In the genomic region with DNA sequence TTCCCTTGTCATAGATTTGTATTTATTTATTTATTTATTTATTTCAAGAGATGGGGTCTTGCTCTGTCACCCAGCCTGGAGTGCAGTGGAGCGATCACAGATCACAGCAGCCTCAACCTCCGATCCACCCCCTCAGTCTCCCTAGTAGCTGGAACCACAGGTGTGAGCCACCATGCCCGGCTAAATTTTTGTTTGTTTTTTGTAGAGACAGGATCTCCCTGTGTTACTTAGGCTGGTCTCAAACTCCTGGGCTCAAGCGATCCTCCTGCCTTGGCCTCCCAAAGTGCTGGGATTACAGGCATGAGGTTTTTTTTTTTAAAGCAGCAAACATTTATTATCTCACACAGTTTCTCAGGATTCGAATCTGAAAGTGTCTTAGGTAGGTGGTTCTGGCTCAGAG, we compare ENCODE assay signal across 24 cellular contexts. TPM values are rescaled to one million over a fixed set of nuclear protein-coding genes. Genes with fewer than 3 reads are reported as not detected.
DNase-seq lines count a peak whose midpoint lies in the region; ATAC-seq and TF ChIP-seq lines count a peak whose summit lies in the region.
"Had no signal": no experiment of that assay in that cellular context is flagged by ENCODE, and none has a peak within 500 bp of the region (broad histone marks: within the 10 kb centered on the region; RNA-seq: fewer than 3 reads in every experiment).

No MANE protein-coding gene starts in this region.

- H3K27me3 ChIP-seq in Loucy (ENCODE audit: insufficient read depth, low read length, poor library complexity, severe bottlenecking) (no peaks in the 10 kb centered on the region), neural progenitor cell (peaks cover 16% of the 10 kb centered on the region)

- peak overlapping the region; percentile 94 for H3K4me2 ChIP-seq in Loucy (ENCODE audit: low read depth, low read length, poor library complexity, severe bottlenecking)
- peak overlapping the region; percentile 21 for H3K4me2 ChIP-seq in neural progenitor cell

- H3F3A ChIP-seq in Loucy (ENCODE audit: low read depth) (0 out of 2 replicates have a peak, but pooled peaks cover 4% of the 10 kb centered on the region), neural progenitor cell (ENCODE audit: low read depth) (peaks cover 20% of the 10 kb centered on the region)

- intact Hi-C loops in left ventricle myocardium superior (cut with micrococcal nuclease), result no loop called here

- no peaks in the 10 kb centered on the region for H3K27me3 Mint-ChIP-seq in activated naive CD4-positive, alpha-beta T cell treated with anti-CD3 and anti-CD28 coated beads, Interleukin-2, amount 50 U/mL, for 24 hours
- H3K27me3 Mint-ChIP-seq in activated T-helper 17 cell treated with anti-CD3 and anti-CD28 coated beads, Interleukin-2, amount 50 U/mL, for 72 hours, result no peaks in the 10 kb centered on the region
- peaks cover 8% of the 10 kb centered on the region for H3K27me3 Mint-ChIP-seq in neural progenitor cell (ENCODE audit: insufficient read depth, low read depth)
- H3K27me3 Mint-ChIP-seq: activated naive CD8-positive, alpha-beta T cell treated with anti-CD3 and anti-CD28 coated beads for 36 hours; CD4-positive, alpha-beta T cell; IgD-negative memory B cell had no signal

- H3K4me3 ChIP-seq in Loucy (ENCODE audit: low read length, poor library complexity, severe bottlenecking) (peak overlapping the region; percentile 88), neural progenitor cell (no peak overlapping the region)

- peak overlapping the region; percentile 51 for H3K27ac Mint-ChIP-seq in activated naive CD4-positive, alpha-beta T cell treated with anti-CD3 and anti-CD28 coated beads, Interleukin-2, amount 50 U/mL, for 24 hours
- H3K27ac Mint-ChIP-seq in activated naive CD4-positive, alpha-beta T cell treated with anti-CD3 and anti-CD28 coated beads, Interleukin-2, amount 50 U/mL, for 72 hours, result no peak overlapping the region
- H3K27ac Mint-ChIP-seq in activated T-helper 17 cell treated with anti-CD3 and anti-CD28 coated beads, Interleukin-2, amount 50 U/mL, for 72 hours, result no peak overlapping the region
- no peak overlapping the region for H3K27ac Mint-ChIP-seq in neural progenitor cell
- H3K27ac Mint-ChIP-seq: activated naive CD8-positive, alpha-beta T cell treated with anti-CD3 and anti-CD28 coated beads for 36 hours; CD4-positive, alpha-beta T cell; H9; IgD-negative memory B cell; progenitor cell of endocrine pancreas; stimulated activated effector memory CD8-positive, alpha-beta T cell treated with anti-CD3 and anti-CD28 coated beads, Interleukin-12 subunit alpha, Interleukin-12 subunit beta, amount 100 ng/mL, for 72 hours had no signal

- no peak overlapping the region for H2AFZ ChIP-seq in Loucy (ENCODE audit: low read length)
- H2AFZ ChIP-seq in neural progenitor cell (replicated peaks), result no peak overlapping the region

- H3K9me3 Mint-ChIP-seq in activated naive CD4-positive, alpha-beta T cell treated with anti-CD3 and anti-CD28 coated beads, Interleukin-2, amount 50 U/mL, for 24 hours, result no peaks in the 10 kb centered on the region
- no peaks in the 10 kb centered on the region for H3K9me3 Mint-ChIP-seq in activated naive CD4-positive, alpha-beta T cell treated with anti-CD3 and anti-CD28 coated beads, Interleukin-2, amount 50 U/mL, for 72 hours
- no peaks in the 10 kb centered on the region for H3K9me3 Mint-ChIP-seq in activated T-helper 17 cell treated with anti-CD3 and anti-CD28 coated beads, Interleukin-2, amount 50 U/mL, for 72 hours
- H3K9me3 Mint-ChIP-seq in neural progenitor cell, result peaks cover 4% of the 10 kb centered on the region
- H3K9me3 Mint-ChIP-seq: CD4-positive, alpha-beta T cell; H9; IgD-negative memory B cell; neural crest cell; stimulated activated effector memory CD8-positive, alpha-beta T cell treated with anti-CD3 and anti-CD28 coated beads, Interleukin-12 subunit alpha, Interleukin-12 subunit beta, amount 100 ng/mL, for 72 hours had no signal

- H3K9me3 ChIP-seq in Loucy (ENCODE audit: insufficient read depth, low read depth, low read length) (no peaks in the 10 kb centered on the region), neural progenitor cell (ENCODE audit: low read depth) (no peaks in the 10 kb centered on the region)

- H4K20me1 ChIP-seq in Loucy (ENCODE audit: insufficient read depth, low read length, poor library complexity, severe bottlenecking) (peaks cover 32% of the 10 kb centered on the region), neural progenitor cell (ENCODE audit: low read depth) (peaks cover 25% of the 10 kb centered on the region)

- no peak for DNase-seq in activated naive CD4-positive, alpha-beta T cell treated with anti-CD3 and anti-CD28 coated beads, Interleukin-2, amount 50 U/mL, for 72 hours (ENCODE audit: low spot score in 2 of 2)
- DNase-seq in neural progenitor cell (ENCODE audit: low spot score), result no peak
- no peak for DNase-seq in left ventricle myocardium superior
- DNase-seq: activated naive CD8-positive, alpha-beta T cell treated with anti-CD3 and anti-CD28 coated beads for 36 hours; CD4-positive, alpha-beta T cell; effector CD8-positive, alpha-beta T cell; H9; left cardiac atrium; midbrain; NCI-H1048; NCI-H2029; NCI-H226; NCI-H774 had no signal

- H3K36me3 Mint-ChIP-seq in activated naive CD4-positive, alpha-beta T cell treated with anti-CD3 and anti-CD28 coated beads, Interleukin-2, amount 50 U/mL, for 24 hours, result no peaks in the 10 kb centered on the region
- peaks cover 0 to 7% of the 10 kb centered on the region in 2 donors for H3K36me3 Mint-ChIP-seq in activated naive CD4-positive, alpha-beta T cell treated with anti-CD3 and anti-CD28 coated beads, Interleukin-2, amount 50 U/mL, for 72 hours
- H3K36me3 Mint-ChIP-seq in activated T-helper 17 cell treated with anti-CD3 and anti-CD28 coated beads, Interleukin-2, amount 50 U/mL, for 72 hours (ENCODE audit: low read depth), result peaks cover 11% of the 10 kb centered on the region
- H3K36me3 Mint-ChIP-seq in neural progenitor cell, result no peaks in the 10 kb centered on the region
- H3K36me3 Mint-ChIP-seq: IgD-negative memory B cell had no signal

- ATAC-seq in activated naive CD4-positive, alpha-beta T cell treated with anti-CD3 and anti-CD28 coated beads, Interleukin-2, amount 50 U/mL, for 72 hours, result no peak
- no peak for ATAC-seq in activated T-helper 17 cell treated with anti-CD3 and anti-CD28 coated beads, Interleukin-2, amount 50 U/mL, for 72 hours (replicated peaks)
- ATAC-seq in GM18868 (IDR thresholded peaks at IDR 0.05; ENCODE audit: unreplicated experiment) (no peak), left ventricle myocardium superior (no peak), HG03108 (IDR thresholded peaks at IDR 0.05; ENCODE audit: unreplicated experiment) (no peak)
- ATAC-seq: activated CD4-positive, CD25-positive, alpha-beta regulatory T cell treated with anti-CD3 and anti-CD28 coated beads, Interleukin-2, amount 50 U/mL, for 24 hours; esophagus mucosa; left cardiac atrium; stimulated activated effector memory CD8-positive, alpha-beta T cell treated with anti-CD3 and anti-CD28 coated beads, Interleukin-12 subunit alpha, Interleukin-12 subunit beta, amount 100 ng/mL, for 72 hours had no signal

- no peak overlapping the region for H3K27ac ChIP-seq in neural progenitor cell

- H3K9me2 ChIP-seq in Loucy (replicated peaks; ENCODE audit: low read depth, low read length), result no peaks in the 10 kb centered on the region

- H3K4me1 Mint-ChIP-seq in activated naive CD4-positive, alpha-beta T cell treated with anti-CD3 and anti-CD28 coated beads, Interleukin-2, amount 50 U/mL, for 24 hours, result peaks cover 39% of the 10 kb centered on the region
- H3K4me1 Mint-ChIP-seq in activated T-helper 17 cell treated with anti-CD3 and anti-CD28 coated beads, Interleukin-2, amount 50 U/mL, for 72 hours, result peaks cover 17% of the 10 kb centered on the region
- peaks cover 24% of the 10 kb centered on the region for H3K4me1 Mint-ChIP-seq in neural progenitor cell

- H3K79me2 ChIP-seq in Loucy (ENCODE audit: insufficient read depth, low read length) (peaks cover 56% of the 10 kb centered on the region), neural progenitor cell (ENCODE audit: low read depth) (peaks cover 65% of the 10 kb centered on the region)

- H3K36me3 ChIP-seq in Loucy (ENCODE audit: insufficient read depth, low read length) (no peaks in the 10 kb centered on the region), neural progenitor cell (no peaks in the 10 kb centered on the region)

- H3K4me3 Mint-ChIP-seq in activated naive CD4-positive, alpha-beta T cell treated with anti-CD3 and anti-CD28 coated beads, Interleukin-2, amount 50 U/mL, for 24 hours, result no peak overlapping the region
- peak overlapping the region; percentile 97 for H3K4me3 Mint-ChIP-seq in activated T-helper 17 cell treated with anti-CD3 and anti-CD28 coated beads, Interleukin-2, amount 50 U/mL, for 72 hours
- H3K4me3 Mint-ChIP-seq in neural progenitor cell, result no peak overlapping the region
- H3K4me3 Mint-ChIP-seq: activated naive CD8-positive, alpha-beta T cell treated with anti-CD3 and anti-CD28 coated beads for 36 hours; CD4-positive, alpha-beta T cell; H9; stimulated activated effector memory CD8-positive, alpha-beta T cell treated with anti-CD3 and anti-CD28 coated beads, Interleukin-12 subunit alpha, Interleukin-12 subunit beta, amount 100 ng/mL, for 72 hours had no signal

- TF ChIP-seq CTCF in Loucy (conservative IDR thresholded peaks at IDR 0.05; ENCODE audit: low read length) (no peak), neural progenitor cell (IDR thresholded peaks at IDR 0.05) (no peak)

- H3K4me1 ChIP-seq in Loucy (ENCODE audit: insufficient read depth, low read length, poor library complexity, severe bottlenecking), result peaks cover 42% of the 10 kb centered on the region
- H3K4me1 ChIP-seq in neural progenitor cell, result peaks cover 14% of the 10 kb centered on the region

- peak overlapping the region; percentile 81 for H3K9ac ChIP-seq in Loucy (ENCODE audit: low read depth, low read length, poor library complexity, severe bottlenecking)
- no peak overlapping the region for H3K9ac ChIP-seq in neural progenitor cell

RNA-seq across cellular contexts. Expression of gene TTBK2, which starts 2.5 kb away (rescaled TPM):
- total RNA-seq in activated naive CD4-positive, alpha-beta T cell treated with anti-CD3 and anti-CD28 coated beads, Interleukin-2, amount 50 U/mL, for 72 hours, result 10 to 100 TPM; 13.5 to 17.1 TPM
- 10 to 100 TPM in 1 of 2 donors, 1 to 10 TPM in 1; 8.1 to 10.7 TPM for total RNA-seq in activated T-helper 17 cell treated with anti-CD3 and anti-CD28 coated beads, Interleukin-2, amount 50 U/mL, for 72 hours
- total RNA-seq in neural progenitor cell (ENCODE audit: low replicate concordance) (26.5 and 32.4 TPM in 2 replicates), left ventricle myocardium superior (20.9 TPM)
